1 cellular context compared by ENCODE assay signal in the genomic region with DNA sequence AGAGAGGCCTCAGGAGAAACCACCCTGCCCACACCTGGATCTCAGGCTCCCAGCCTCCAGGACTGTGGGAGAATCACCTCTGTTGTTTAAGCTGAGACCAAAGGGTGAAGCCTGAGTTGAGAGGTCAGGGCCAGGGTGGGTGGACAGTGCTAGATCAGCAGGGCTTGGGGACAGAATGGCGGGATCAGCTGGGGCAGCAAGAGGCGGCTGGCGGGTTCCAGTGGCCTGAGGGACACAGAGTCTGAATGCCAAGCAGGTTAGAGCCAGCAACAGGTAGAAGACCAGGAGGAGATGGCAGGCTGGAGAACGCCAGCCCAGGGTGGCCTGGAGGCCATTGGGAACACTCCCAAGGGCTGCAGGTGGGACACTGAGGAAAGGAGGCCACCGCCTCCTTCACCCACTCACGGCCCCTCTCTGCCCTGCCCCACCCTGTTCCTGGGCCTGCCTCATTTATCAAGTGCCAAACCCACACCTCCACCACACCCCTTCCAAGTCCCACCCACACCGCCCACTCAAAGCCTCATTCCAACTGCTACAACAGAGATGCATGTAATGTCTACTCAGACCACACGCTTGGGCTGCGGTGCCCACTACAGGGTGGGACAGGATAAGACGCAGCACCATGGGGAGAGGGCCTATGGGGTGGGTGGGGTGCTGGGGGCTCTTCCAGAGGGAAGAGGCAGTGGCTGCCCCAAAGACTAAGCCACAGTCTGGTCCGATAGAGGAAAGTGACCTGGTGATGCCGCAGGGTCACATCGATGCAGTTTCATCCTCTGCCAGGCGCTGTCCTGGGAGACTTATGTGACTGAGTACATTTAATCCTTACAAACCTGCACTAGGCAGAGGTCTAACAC.
A peak's percentile ranks its signal among the peaks of the same experiment; 100 is the strongest.
TF ChIP-seq lines count a peak whose summit lies in the region.

No MANE protein-coding gene starts in this region.

TF ChIP-seq in HepG2, 621 proteins besides CTCF, POLR2A, EP300 and RAD21 (continued from another document):
- TF ChIP-seq, protein P1, sequence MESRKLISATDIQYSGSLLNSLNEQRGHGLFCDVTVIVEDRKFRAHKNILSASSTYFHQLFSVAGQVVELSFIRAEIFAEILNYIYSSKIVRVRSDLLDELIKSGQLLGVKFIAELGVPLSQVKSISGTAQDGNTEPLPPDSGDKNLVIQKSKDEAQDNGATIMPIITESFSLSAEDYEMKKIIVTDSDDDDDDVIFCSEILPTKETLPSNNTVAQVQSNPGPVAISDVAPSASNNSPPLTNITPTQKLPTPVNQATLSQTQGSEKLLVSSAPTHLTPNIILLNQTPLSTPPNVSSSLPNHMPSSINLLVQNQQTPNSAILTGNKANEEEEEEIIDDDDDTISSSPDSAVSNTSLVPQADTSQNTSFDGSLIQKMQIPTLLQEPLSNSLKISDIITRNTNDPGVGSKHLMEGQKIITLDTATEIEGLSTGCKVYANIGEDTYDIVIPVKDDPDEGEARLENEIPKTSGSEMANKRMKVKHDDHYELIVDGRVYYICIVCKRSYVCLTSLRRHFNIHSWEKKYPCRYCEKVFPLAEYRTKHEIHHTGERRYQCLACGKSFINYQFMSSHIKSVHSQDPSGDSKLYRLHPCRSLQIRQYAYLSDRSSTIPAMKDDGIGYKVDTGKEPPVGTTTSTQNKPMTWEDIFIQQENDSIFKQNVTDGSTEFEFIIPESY (CRISPR knock-in tag; IDR thresholded peaks at IDR 0.05) = peak; percentile 90
- TF ChIP-seq ZNF44 (CRISPR knock-in tag; IDR thresholded peaks at IDR 0.05) (no peak), POGZ (CRISPR knock-in tag; IDR thresholded peaks at IDR 0.05) (0 out of 2 replicates have a peak, but pooled peaks have one; percentile 21), ZNF343 (CRISPR knock-in tag; IDR thresholded peaks at IDR 0.05) (0 out of 2 replicates have a peak, but pooled peaks have one; percentile 23), ZBTB38 (CRISPR knock-in tag; IDR thresholded peaks at IDR 0.05) (0 out of 2 replicates have a peak, but pooled peaks have one; percentile 19), AGO2 (optimal IDR thresholded peaks at IDR 0.05; ENCODE audit: low read depth, low read length) (peak; percentile 73)
- TF ChIP-seq, protein P2, sequence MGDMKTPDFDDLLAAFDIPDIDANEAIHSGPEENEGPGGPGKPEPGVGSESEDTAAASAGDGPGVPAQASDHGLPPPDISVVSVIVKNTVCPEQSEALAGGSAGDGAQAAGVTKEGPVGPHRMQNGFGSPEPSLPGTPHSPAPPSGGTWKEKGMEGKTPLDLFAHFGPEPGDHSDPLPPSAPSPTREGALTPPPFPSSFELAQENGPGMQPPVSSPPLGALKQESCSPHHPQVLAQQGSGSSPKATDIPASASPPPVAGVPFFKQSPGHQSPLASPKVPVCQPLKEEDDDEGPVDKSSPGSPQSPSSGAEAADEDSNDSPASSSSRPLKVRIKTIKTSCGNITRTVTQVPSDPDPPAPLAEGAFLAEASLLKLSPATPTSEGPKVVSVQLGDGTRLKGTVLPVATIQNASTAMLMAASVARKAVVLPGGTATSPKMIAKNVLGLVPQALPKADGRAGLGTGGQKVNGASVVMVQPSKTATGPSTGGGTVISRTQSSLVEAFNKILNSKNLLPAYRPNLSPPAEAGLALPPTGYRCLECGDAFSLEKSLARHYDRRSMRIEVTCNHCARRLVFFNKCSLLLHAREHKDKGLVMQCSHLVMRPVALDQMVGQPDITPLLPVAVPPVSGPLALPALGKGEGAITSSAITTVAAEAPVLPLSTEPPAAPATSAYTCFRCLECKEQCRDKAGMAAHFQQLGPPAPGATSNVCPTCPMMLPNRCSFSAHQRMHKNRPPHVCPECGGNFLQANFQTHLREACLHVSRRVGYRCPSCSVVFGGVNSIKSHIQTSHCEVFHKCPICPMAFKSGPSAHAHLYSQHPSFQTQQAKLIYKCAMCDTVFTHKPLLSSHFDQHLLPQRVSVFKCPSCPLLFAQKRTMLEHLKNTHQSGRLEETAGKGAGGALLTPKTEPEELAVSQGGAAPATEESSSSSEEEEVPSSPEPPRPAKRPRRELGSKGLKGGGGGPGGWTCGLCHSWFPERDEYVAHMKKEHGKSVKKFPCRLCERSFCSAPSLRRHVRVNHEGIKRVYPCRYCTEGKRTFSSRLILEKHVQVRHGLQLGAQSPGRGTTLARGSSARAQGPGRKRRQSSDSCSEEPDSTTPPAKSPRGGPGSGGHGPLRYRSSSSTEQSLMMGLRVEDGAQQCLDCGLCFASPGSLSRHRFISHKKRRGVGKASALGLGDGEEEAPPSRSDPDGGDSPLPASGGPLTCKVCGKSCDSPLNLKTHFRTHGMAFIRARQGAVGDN (CRISPR knock-in tag; IDR thresholded peaks at IDR 0.05) = peak; percentile 31
